In genomic region chrX:129123795-129124194, GRCh38 we compare ENCODE assay signal across 1 cellular context.
TF ChIP-seq lines count a peak whose summit lies in the region.

No MANE protein-coding gene starts in this region.

TF ChIP-seq in HepG2, 621 proteins besides CTCF, POLR2A, EP300 and RAD21 (continued from another document and continues in another):
- TF ChIP-seq PRDM10 (CRISPR knock-in tag; IDR thresholded peaks at IDR 0.05; ENCODE audit: low read depth) (no peak), TOPORS (CRISPR knock-in tag; IDR thresholded peaks at IDR 0.05) (no peak), ZNF652 (CRISPR knock-in tag; IDR thresholded peaks at IDR 0.05; ENCODE audit: borderline replicate concordance, low read depth) (no peak), PHF20 (CRISPR knock-in tag; IDR thresholded peaks at IDR 0.05) (no peak), GLMP (CRISPR knock-in tag; IDR thresholded peaks at IDR 0.05; ENCODE audit: borderline replicate concordance) (no peak), FOXJ3 (CRISPR knock-in tag; IDR thresholded peaks at IDR 0.05; ENCODE audit: borderline replicate concordance) (no peak), KLF12 (CRISPR knock-in tag; IDR thresholded peaks at IDR 0.05; ENCODE audit: borderline replicate concordance) (no peak), ZNF343 (CRISPR knock-in tag; IDR thresholded peaks at IDR 0.05) (no peak), ZNF207 (IDR thresholded peaks at IDR 0.05; ENCODE audit: borderline replicate concordance) (no peak), PRPF4 (IDR thresholded peaks at IDR 0.05; ENCODE audit: low read depth, low read length, poor library complexity, severe bottlenecking) (no peak), SOX13 (IDR thresholded peaks at IDR 0.05) (no peak), SOX13 (CRISPR knock-in tag; conservative IDR thresholded peaks at IDR 0.05 in 1 of 2, IDR thresholded peaks at IDR 0.05 in 1 of 2) (peak in 1 of 2 experiments; percentile 63; a peak in 2 of 4 replicates), ZKSCAN8 (CRISPR knock-in tag; IDR thresholded peaks at IDR 0.05; ENCODE audit: borderline replicate concordance) (no peak), HMG20B (CRISPR knock-in tag; conservative IDR thresholded peaks at IDR 0.05) (no peak), ZBTB34 (CRISPR knock-in tag; IDR thresholded peaks at IDR 0.05) (no peak), ZNF879 (CRISPR knock-in tag; IDR thresholded peaks at IDR 0.05) (no peak), ISL2 (CRISPR knock-in tag; IDR thresholded peaks at IDR 0.05) (peak; percentile 74), MED1 (CRISPR knock-in tag; IDR thresholded peaks at IDR 0.05) (peak; percentile 86), ZNF780A (CRISPR knock-in tag; IDR thresholded peaks at IDR 0.05) (no peak), HMGXB4 (CRISPR knock-in tag; IDR thresholded peaks at IDR 0.05; ENCODE audit: borderline replicate concordance in 1 of 2, low read depth in 1 of 2) (no peak), ZFP41 (CRISPR knock-in tag; IDR thresholded peaks at IDR 0.05; ENCODE audit: borderline replicate concordance) (no peak), ZNF703 (CRISPR knock-in tag; IDR thresholded peaks at IDR 0.05; ENCODE audit: borderline replicate concordance) (no peak)
- TF ChIP-seq, protein P1, sequence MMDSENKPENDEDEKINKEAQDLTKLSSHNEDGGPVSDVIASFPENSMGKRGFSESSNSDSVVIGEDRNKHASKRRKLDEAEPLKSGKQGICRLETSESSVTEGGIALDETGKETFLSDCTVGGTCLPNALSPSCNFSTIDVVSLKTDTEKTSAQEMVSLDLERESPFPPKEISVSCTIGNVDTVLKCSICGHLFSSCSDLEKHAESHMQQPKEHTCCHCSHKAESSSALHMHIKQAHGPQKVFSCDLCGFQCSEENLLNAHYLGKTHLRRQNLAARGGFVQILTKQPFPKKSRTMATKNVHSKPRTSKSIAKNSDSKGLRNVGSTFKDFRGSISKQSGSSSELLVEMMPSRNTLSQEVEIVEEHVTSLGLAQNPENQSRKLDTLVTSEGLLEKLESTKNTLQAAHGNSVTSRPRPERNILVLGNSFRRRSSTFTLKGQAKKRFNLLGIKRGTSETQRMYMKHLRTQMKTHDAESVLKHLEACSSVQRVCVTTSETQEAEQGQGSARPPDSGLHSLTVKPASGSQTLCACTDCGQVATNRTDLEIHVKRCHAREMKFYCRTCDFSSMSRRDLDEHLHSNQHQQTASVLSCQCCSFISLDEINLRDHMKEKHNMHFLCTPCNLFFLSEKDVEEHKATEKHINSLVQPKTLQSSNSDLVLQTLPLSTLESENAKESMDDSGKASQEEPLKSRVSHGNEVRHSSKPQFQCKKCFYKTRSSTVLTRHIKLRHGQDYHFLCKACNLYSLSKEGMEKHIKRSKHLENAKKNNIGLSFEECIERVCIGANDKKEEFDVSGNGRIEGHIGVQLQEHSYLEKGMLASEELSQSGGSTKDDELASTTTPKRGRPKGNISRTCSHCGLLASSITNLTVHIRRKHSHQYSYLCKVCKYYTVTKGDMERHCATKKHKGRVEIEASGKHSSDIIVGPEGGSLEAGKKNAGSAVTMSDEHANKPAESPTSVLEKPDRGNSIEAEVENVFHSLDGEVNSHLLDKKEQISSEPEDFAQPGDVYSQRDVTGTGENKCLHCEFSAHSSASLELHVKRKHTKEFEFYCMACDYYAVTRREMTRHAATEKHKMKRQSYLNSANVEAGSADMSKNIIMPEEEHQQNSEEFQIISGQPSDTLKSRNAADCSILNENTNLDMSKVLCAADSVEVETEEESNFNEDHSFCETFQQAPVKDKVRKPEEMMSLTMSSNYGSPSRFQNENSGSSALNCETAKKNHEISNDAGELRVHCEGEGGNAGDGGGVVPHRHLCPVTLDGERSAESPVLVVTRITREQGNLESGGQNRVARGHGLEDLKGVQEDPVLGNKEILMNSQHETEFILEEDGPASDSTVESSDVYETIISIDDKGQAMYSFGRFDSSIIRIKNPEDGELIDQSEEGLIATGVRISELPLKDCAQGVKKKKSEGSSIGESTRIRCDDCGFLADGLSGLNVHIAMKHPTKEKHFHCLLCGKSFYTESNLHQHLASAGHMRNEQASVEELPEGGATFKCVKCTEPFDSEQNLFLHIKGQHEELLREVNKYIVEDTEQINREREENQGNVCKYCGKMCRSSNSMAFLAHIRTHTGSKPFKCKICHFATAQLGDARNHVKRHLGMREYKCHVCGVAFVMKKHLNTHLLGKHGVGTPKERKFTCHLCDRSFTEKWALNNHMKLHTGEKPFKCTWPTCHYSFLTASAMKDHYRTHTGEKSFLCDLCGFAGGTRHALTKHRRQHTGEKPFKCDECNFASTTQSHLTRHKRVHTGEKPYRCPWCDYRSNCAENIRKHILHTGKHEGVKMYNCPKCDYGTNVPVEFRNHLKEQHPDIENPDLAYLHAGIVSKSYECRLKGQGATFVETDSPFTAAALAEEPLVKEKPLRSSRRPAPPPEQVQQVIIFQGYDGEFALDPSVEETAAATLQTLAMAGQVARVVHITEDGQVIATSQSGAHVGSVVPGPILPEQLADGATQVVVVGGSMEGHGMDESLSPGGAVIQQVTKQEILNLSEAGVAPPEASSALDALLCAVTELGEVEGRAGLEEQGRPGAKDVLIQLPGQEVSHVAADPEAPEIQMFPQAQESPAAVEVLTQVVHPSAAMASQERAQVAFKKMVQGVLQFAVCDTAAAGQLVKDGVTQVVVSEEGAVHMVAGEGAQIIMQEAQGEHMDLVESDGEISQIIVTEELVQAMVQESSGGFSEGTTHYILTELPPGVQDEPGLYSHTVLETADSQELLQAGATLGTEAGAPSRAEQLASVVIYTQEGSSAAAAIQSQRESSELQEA (CRISPR knock-in tag; IDR thresholded peaks at IDR 0.05; ENCODE audit: not compliant biosample characterization) = no peak
- TF ChIP-seq, protein P2, sequence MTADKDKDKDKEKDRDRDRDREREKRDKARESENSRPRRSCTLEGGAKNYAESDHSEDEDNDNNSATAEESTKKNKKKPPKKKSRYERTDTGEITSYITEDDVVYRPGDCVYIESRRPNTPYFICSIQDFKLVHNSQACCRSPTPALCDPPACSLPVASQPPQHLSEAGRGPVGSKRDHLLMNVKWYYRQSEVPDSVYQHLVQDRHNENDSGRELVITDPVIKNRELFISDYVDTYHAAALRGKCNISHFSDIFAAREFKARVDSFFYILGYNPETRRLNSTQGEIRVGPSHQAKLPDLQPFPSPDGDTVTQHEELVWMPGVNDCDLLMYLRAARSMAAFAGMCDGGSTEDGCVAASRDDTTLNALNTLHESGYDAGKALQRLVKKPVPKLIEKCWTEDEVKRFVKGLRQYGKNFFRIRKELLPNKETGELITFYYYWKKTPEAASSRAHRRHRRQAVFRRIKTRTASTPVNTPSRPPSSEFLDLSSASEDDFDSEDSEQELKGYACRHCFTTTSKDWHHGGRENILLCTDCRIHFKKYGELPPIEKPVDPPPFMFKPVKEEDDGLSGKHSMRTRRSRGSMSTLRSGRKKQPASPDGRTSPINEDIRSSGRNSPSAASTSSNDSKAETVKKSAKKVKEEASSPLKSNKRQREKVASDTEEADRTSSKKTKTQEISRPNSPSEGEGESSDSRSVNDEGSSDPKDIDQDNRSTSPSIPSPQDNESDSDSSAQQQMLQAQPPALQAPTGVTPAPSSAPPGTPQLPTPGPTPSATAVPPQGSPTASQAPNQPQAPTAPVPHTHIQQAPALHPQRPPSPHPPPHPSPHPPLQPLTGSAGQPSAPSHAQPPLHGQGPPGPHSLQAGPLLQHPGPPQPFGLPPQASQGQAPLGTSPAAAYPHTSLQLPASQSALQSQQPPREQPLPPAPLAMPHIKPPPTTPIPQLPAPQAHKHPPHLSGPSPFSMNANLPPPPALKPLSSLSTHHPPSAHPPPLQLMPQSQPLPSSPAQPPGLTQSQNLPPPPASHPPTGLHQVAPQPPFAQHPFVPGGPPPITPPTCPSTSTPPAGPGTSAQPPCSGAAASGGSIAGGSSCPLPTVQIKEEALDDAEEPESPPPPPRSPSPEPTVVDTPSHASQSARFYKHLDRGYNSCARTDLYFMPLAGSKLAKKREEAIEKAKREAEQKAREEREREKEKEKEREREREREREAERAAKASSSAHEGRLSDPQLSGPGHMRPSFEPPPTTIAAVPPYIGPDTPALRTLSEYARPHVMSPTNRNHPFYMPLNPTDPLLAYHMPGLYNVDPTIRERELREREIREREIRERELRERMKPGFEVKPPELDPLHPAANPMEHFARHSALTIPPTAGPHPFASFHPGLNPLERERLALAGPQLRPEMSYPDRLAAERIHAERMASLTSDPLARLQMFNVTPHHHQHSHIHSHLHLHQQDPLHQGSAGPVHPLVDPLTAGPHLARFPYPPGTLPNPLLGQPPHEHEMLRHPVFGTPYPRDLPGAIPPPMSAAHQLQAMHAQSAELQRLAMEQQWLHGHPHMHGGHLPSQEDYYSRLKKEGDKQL (CRISPR knock-in tag; IDR thresholded peaks at IDR 0.05; ENCODE audit: low read depth) = 0 out of 2 replicates have a peak, but pooled peaks have one; percentile 41
- TF ChIP-seq, protein P3, sequence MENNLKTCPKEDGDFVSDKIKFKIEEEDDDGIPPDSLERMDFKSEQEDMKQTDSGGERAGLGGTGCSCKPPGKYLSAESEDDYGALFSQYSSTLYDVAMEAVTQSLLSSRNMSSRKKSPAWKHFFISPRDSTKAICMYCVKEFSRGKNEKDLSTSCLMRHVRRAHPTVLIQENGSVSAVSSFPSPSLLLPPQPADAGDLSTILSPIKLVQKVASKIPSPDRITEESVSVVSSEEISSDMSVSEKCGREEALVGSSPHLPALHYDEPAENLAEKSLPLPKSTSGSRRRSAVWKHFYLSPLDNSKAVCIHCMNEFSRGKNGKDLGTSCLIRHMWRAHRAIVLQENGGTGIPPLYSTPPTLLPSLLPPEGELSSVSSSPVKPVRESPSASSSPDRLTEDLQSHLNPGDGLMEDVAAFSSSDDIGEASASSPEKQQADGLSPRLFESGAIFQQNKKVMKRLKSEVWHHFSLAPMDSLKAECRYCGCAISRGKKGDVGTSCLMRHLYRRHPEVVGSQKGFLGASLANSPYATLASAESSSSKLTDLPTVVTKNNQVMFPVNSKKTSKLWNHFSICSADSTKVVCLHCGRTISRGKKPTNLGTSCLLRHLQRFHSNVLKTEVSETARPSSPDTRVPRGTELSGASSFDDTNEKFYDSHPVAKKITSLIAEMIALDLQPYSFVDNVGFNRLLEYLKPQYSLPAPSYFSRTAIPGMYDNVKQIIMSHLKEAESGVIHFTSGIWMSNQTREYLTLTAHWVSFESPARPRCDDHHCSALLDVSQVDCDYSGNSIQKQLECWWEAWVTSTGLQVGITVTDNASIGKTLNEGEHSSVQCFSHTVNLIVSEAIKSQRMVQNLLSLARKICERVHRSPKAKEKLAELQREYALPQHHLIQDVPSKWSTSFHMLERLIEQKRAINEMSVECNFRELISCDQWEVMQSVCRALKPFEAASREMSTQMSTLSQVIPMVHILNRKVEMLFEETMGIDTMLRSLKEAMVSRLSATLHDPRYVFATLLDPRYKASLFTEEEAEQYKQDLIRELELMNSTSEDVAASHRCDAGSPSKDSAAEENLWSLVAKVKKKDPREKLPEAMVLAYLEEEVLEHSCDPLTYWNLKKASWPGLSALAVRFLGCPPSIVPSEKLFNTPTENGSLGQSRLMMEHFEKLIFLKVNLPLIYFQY (CRISPR knock-in tag; IDR thresholded peaks at IDR 0.05; ENCODE audit: borderline replicate concordance) = no peak
